ENCODE assay signal across 12 cellular contexts in genomic region chr11:12216100-12216499, GRCh38.
DNase-seq lines count a peak whose midpoint lies in the region; ATAC-seq and TF ChIP-seq lines count a peak whose summit lies in the region.
"Had no signal": no experiment of that assay in that cellular context is flagged by ENCODE, and none has a peak within 500 bp of the region (broad histone marks: within the 10 kb centered on the region; RNA-seq: fewer than 3 reads in every experiment).

No MANE protein-coding gene starts in this region.

- H3K4me3 ChIP-seq in epithelial cell of esophagus (ENCODE audit: low read length) (no peak overlapping the region), prostate gland (no peak overlapping the region)
- H3K4me3 ChIP-seq: uterus had no signal

- WGBS in prostate gland: 47% methylated on average over 11 of the region's 11 CpGs

- H3K36me3 ChIP-seq in prostate gland: no peaks in the 10 kb centered on the region
- H3K36me3 ChIP-seq: uterus had no signal

- no peak for ATAC-seq in GM21786 (IDR thresholded peaks at IDR 0.05; ENCODE audit: unreplicated experiment)

- DNase-seq in HT-29 (ENCODE audit: low spot score): peak; percentile 52
- peak; percentile 36 for DNase-seq in epithelial cell of esophagus (ENCODE audit: low read depth)
- peak; percentile 68 for DNase-seq in prostate gland (ENCODE audit: low spot score)
- no peak for DNase-seq in COLO668 (lab: John Stamatoyannopoulos, UW; ENCODE audit: unreplicated experiment)
- no peak for DNase-seq in islet precursor cell
- no peak for DNase-seq in activated effector memory CD4-positive, alpha-beta T cell treated with anti-CD3 and anti-CD28 coated beads, Interleukin-2, amount 50 U/mL, for 16 hours
- DNase-seq: activated CD4-positive, alpha-beta T cell treated with anti-CD3 and anti-CD28 coated beads for 4 hours; NCI-H82; stimulated activated CD4-positive, alpha-beta T cell treated with anti-CD3 and anti-CD28 coated beads, Interleukin-1b, Interleukin-23, amount 100 ng/mL, for 48 hours; uterus had no signal

- TF ChIP-seq CTCF in C4-2B (conservative IDR thresholded peaks at IDR 0.05): no peak
- TF ChIP-seq CTCF in epithelial cell of esophagus (IDR thresholded peaks at IDR 0.05; ENCODE audit: insufficient read depth, low read depth, low read length, missing control alignments): no peak
- TF ChIP-seq CTCF in prostate gland (IDR thresholded peaks at IDR 0.05): no peak

- peaks cover 23% of the 10 kb centered on the region for H3K4me1 ChIP-seq in prostate gland (replicated peaks)

- no peak for TF ChIP-seq POLR2A in prostate gland (IDR thresholded peaks at IDR 0.05)

- H3K27me3 ChIP-seq in prostate gland (replicated peaks; ENCODE audit: insufficient read depth): no peaks in the 10 kb centered on the region
- H3K27me3 ChIP-seq: uterus had no signal

- intact Hi-C loops in prostate gland (cut with DNase I): no loop called here

- H3K27ac ChIP-seq in C4-2B (peak overlapping the region; percentile 7; the same call in 1 of the 2 replicates), prostate gland (peak overlapping the region; percentile 48)
- H3K27ac ChIP-seq: uterus had no signal

- H3K9me3 ChIP-seq in prostate gland: no peaks in the 10 kb centered on the region
- H3K9me3 ChIP-seq: uterus had no signal

Comparison
In these comparisons a context has a peak if more than half of its experiments do, and no peak if none do; other contexts are left out.
1. DNase-seq: peak in HT-29 (single experiment), epithelial cell of esophagus (single experiment) and prostate gland (single experiment); none in COLO668 (single experiment), islet precursor cell (single experiment) and activated effector memory CD4-positive, alpha-beta T cell treated with anti-CD3 and anti-CD28 coated beads, Interleukin-2, amount 50 U/mL, for 16 hours (single experiment).